In the genomic region with DNA sequence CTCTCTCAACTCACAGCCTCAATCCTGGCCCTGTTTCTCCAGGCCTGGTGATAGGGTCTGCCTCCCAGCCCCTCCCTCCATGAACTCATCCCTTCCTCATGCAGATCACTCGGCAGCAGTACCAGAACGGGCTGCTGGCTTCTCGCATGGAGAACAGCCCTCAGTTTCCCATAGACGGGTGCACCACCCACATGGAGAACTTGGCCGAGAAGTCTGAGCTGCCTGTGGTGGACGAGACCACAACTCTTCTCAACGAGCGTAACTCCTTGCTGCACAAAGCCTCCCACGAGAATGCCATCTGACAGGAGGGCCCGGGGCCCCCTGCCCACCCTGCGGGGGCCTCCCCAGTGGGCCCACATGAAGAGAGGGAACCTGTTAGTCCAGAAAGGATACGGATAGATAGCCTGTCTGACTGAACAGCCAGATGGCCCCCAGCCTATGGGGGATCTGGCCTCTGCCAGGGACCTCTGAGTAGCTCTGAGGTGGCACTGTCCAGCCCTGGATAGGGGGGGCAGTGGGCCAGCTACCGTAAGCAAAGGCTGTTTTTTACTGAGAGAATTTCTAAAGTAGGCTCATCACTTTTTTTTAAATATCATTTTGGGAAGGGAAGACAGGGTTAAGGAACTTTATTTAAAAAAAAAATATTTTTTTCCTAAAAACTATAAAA, we compare ENCODE assay signal across 12 cellular contexts.
"Had no signal": no experiment of that assay in that cellular context is flagged by ENCODE, and none has a peak within 500 bp of the region (broad histone marks: within the 10 kb centered on the region; RNA-seq: fewer than 3 reads in every experiment).

No MANE protein-coding gene starts in this region.

- H3K9me3 Mint-ChIP-seq: nephron had no signal

- H3K27me3 ChIP-seq: cardiac muscle cell, thyroid gland had no signal

- H3K9me3 ChIP-seq: thyroid gland had no signal

- H3K4me3 ChIP-seq: cardiac muscle cell, coronary artery, thyroid gland had no signal

- H3K4me3 Mint-ChIP-seq: nephron had no signal

- H3K27ac ChIP-seq: coronary artery, epithelial cell of prostate, thyroid gland had no signal

- ATAC-seq: left colon had no signal

- H3K27ac Mint-ChIP-seq: nephron had no signal

- DNase-seq: activated CD4-positive, alpha-beta T cell treated with anti-CD3 and anti-CD28 coated beads for 4 hours; activated naive CD4-positive, alpha-beta T cell treated with Interleukin-2 at 50 U/mL for 16 hours; effector memory CD4-positive, alpha-beta T cell; left colon; mammary epithelial cell; stimulated activated CD4-positive, alpha-beta T cell treated with anti-CD3 and anti-CD28 coated beads, Interleukin-15, amount 100 ng/mL, for 24 hours; stimulated activated CD4-positive, alpha-beta T cell treated with anti-CD3 and anti-CD28 coated beads, Interleukin-4, amount 100 ng/mL, for 24 hours; thyroid gland had no signal

- H3K36me3 ChIP-seq: cardiac muscle cell had no signal

- H3K4me1 ChIP-seq: thyroid gland had no signal
